ENCODE assay signal across 19 cellular contexts in genomic region chr15:96766387-96766786, GRCh38.
"Had no signal": no experiment of that assay in that cellular context is flagged by ENCODE, and none has a peak within 500 bp of the region (broad histone marks: within the 10 kb centered on the region; RNA-seq: fewer than 3 reads in every experiment).

No MANE protein-coding gene starts in this region.

- ATAC-seq: esophagus mucosa; heart right ventricle; natural killer cell treated with Interleukin-12 subunit alpha and Interleukin-12 subunit beta and Interleukin-15 and Interleukin-18, amount 100 ng/mL, for 72 hours; psoas muscle; right lobe of liver; stimulated activated effector memory CD8-positive, alpha-beta T cell treated with anti-CD3 and anti-CD28 coated beads, Interleukin-12 subunit alpha, Interleukin-12 subunit beta, amount 100 ng/mL, for 72 hours; stimulated activated naive CD8-positive, alpha-beta T cell treated with anti-CD3 and anti-CD28 coated beads, Interleukin-15, Interleukin-2, amounts not matched to agents 100 U/mL and 50 U/mL, for 24 hours; upper lobe of right lung had no signal

- DNase-seq: cortex of kidney; dorsolateral prefrontal cortex; effector CD8-positive, alpha-beta T cell; heart right ventricle; hypothalamus; kidney glomerular epithelial cell; mammary epithelial cell; occipital lobe; psoas muscle; retina; right lobe of liver; stimulated activated CD4-positive, alpha-beta T cell treated with anti-CD3 and anti-CD28 coated beads, Interleukin-4, amount 100 ng/mL, for 1 hour; stimulated activated CD8-positive, alpha-beta memory T cell treated with anti-CD3 and anti-CD28 coated beads, Interleukin-4, amount 100 ng/mL, for 48 hours; stimulated activated naive CD8-positive, alpha-beta T cell treated with anti-CD3 and anti-CD28 coated beads, Interleukin-15, Interleukin-2, amounts not matched to agents 100 U/mL and 50 U/mL, for 24 hours; tibial artery; upper lobe of right lung had no signal
